ENCODE assay signal across 8 cellular contexts in the genomic region with DNA sequence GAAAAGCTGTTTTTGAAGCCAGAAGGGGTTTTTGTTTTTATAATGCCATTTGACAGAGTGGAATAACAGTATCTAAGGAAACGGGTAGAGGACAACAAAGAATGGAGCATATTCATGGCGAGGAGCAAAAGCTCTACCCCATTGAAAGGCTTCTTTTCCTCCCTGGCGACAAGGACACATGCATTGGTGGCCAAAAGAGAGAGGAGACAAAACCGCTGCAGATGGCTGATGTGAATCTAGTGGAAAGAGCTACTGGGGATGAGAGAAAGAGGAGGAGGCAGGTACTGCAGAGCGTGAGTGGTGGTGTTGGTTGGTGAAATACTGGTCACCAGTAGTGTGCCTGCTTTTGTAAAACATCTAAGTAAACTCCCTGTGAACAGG.
A peak's percentile ranks its signal among the peaks of the same experiment; 100 is the strongest.
DNase-seq lines count a peak whose midpoint lies in the region; FAIRE-seq and TF ChIP-seq lines count a peak whose summit lies in the region.

No MANE protein-coding gene starts in this region.

- H3K36me3 ChIP-seq in ES-I3 (ENCODE audit: insufficient read depth, low read length), result no peaks in the 10 kb centered on the region

- FAIRE-seq in H54 (lab: Jason Lieb, UNC), result peak; percentile 50

- H3K9ac ChIP-seq in ES-I3 (ENCODE audit: low read depth, low read length), result peak overlapping the region; percentile 67

- TF ChIP-seq POLR2A in H54 (IDR thresholded peaks at IDR 0.05; ENCODE audit: low read depth, low read length), result no peak

- H3K4me1 ChIP-seq in ES-I3 (ENCODE audit: insufficient read depth, low read length), result no peaks in the 10 kb centered on the region

- no peaks in the 10 kb centered on the region for H3K9me3 ChIP-seq in ES-I3 (ENCODE audit: control insufficient read depth, insufficient read depth, low read length)

- H3K4me3 ChIP-seq in cardiac fibroblast (replicated peaks in 1 of 2; ENCODE audit: low read depth in 2 of 2, low read length in 2 of 2), result peak overlapping the region; percentile 65 to 91

- DNase-seq in H54 (ENCODE audit: insufficient read length, low spot score), result no peak
- peak; percentile 40 to 41 for DNase-seq in NCI-H524 (lab: John Stamatoyannopoulos, UW)
- peak; percentile 11 to 29 for DNase-seq in cardiac fibroblast (ENCODE audit: low read depth in 2 of 2)
- peak; percentile 84 for DNase-seq in superior temporal gyrus (ENCODE audit: extremely low spot score)
- no peak for DNase-seq in NCI-H187 (lab: John Stamatoyannopoulos, UW)
- no peak for DNase-seq in stimulated activated CD4-positive, alpha-beta T cell treated with anti-CD3 and anti-CD28 coated beads, Interleukin-4, amount 100 ng/mL, for 1 hour

- no peaks in the 10 kb centered on the region for H3K27me3 ChIP-seq in layer of hippocampus (ENCODE audit: control insufficient read depth, insufficient read depth, low read length)

- H3K27ac ChIP-seq in layer of hippocampus (ENCODE audit: low read depth, low read length), result peak overlapping the region; percentile 86

- no peak for TF ChIP-seq CTCF in cardiac fibroblast (IDR thresholded peaks at IDR 0.05; ENCODE audit: low read depth, low read length)

Comparison
In these comparisons a context has a peak if more than half of its experiments do, and no peak if none do; other contexts are left out.
1. DNase-seq: peak in NCI-H524 (2 of 2), cardiac fibroblast (2 of 2) and superior temporal gyrus (single experiment); none in H54 (single experiment), NCI-H187 (0 of 2) and stimulated activated CD4-positive, alpha-beta T cell treated with anti-CD3 and anti-CD28 coated beads, Interleukin-4, amount 100 ng/mL, for 1 hour (single experiment).